In genomic region chr13:25738342-25738771, GRCh38 we compare ENCODE assay signal across 11 cellular contexts.
DNase-seq lines count a peak whose midpoint lies in the region; ATAC-seq, FAIRE-seq and TF ChIP-seq lines count a peak whose summit lies in the region.
"Had no signal": no experiment of that assay in that cellular context is flagged by ENCODE, and none has a peak within 500 bp of the region (broad histone marks: within the 10 kb centered on the region; RNA-seq: fewer than 3 reads in every experiment).

No MANE protein-coding gene starts in this region.

- H3K4me3 Mint-ChIP-seq in effector memory CD8-positive, alpha-beta T cell, result peak overlapping the region; percentile 2 to 37
- H3K4me3 Mint-ChIP-seq: neural progenitor cell had no signal

- TF ChIP-seq EP300 in stomach (IDR thresholded peaks at IDR 0.05), result no peak

- no peaks in the 10 kb centered on the region for H3K36me3 Mint-ChIP-seq in activated naive CD4-positive, alpha-beta T cell treated with anti-CD3 and anti-CD28 coated beads, Interleukin-2, amount 50 U/mL, for 72 hours
- no peaks in the 10 kb centered on the region for H3K36me3 Mint-ChIP-seq in effector memory CD8-positive, alpha-beta T cell (ENCODE audit: insufficient read depth)
- H3K36me3 Mint-ChIP-seq: neural progenitor cell had no signal

- H3K36me3 ChIP-seq in stomach, result no peaks in the 10 kb centered on the region
- H3K36me3 ChIP-seq: neural progenitor cell had no signal

- no peak for DNase-seq in activated naive CD4-positive, alpha-beta T cell treated with anti-CD3 and anti-CD28 coated beads, Interleukin-2, amount 50 U/mL, for 72 hours (ENCODE audit: low spot score in 2 of 2)
- no peak for DNase-seq in activated naive CD4-positive, alpha-beta T cell treated with Interleukin-2 at 50 U/mL for 16 hours
- peak; percentile 1 for DNase-seq in NCI-H69 (lab: John Stamatoyannopoulos, UW)
- peak in 2 of 3 experiments; percentile 1 to 2 for DNase-seq in effector memory CD8-positive, alpha-beta T cell
- peak; percentile 37 for DNase-seq in stomach
- DNase-seq in activated CD8-positive, alpha-beta memory T cell treated with anti-CD3 and anti-CD28 coated beads, Interleukin-2, amount 50 U/mL, for 48 hours, result no peak
- no peak for DNase-seq in HTR-8/SVneo (ENCODE audit: insufficient read length, low spot score)
- DNase-seq: activated CD4-positive, alpha-beta T cell treated with anti-CD3 and anti-CD28 coated beads for 4 hours had no signal

- no peak for ATAC-seq in activated naive CD4-positive, alpha-beta T cell treated with anti-CD3 and anti-CD28 coated beads, Interleukin-2, amount 50 U/mL, for 72 hours
- ATAC-seq in effector memory CD8-positive, alpha-beta T cell (replicated peaks), result peak; percentile 72
- ATAC-seq in HG03432 (IDR thresholded peaks at IDR 0.05; ENCODE audit: unreplicated experiment), result no peak

- H3K27me3 Mint-ChIP-seq in effector memory CD8-positive, alpha-beta T cell, result no peaks in the 10 kb centered on the region

- TF ChIP-seq CTCF in stomach (IDR thresholded peaks at IDR 0.05), result no peak

- 56 to 71% (median 61%) methylated on average over 1 of the region's 1 CpG for WGBS in stomach, 5 donors

- H3K4me1 ChIP-seq in stomach, result peaks cover 8 to 17% (median 12%) of the 10 kb centered on the region in 4 donors

- H3K4me3 ChIP-seq in stomach, result no peak overlapping the region
- H3K4me3 ChIP-seq: neural progenitor cell had no signal

- no peaks in the 10 kb centered on the region for H3K27me3 ChIP-seq in stomach
- H3K27me3 ChIP-seq: neural progenitor cell had no signal

- FAIRE-seq in HTR-8/SVneo (lab: Jason Lieb, UNC), result no peak

- no peak for TF ChIP-seq POLR2A in stomach (IDR thresholded peaks at IDR 0.05)

- H3K27ac ChIP-seq in stomach, result peak overlapping the region in 1 of 5 donors; percentile 70
- H3K27ac ChIP-seq: C4-2B, neural progenitor cell had no signal

- H3K27ac Mint-ChIP-seq in activated naive CD4-positive, alpha-beta T cell treated with anti-CD3 and anti-CD28 coated beads, Interleukin-2, amount 50 U/mL, for 72 hours, result peak overlapping the region; percentile 17 to 28
- H3K27ac Mint-ChIP-seq in effector memory CD8-positive, alpha-beta T cell, result peak overlapping the region in 1 of 2 donors; percentile 86
- H3K27ac Mint-ChIP-seq: neural progenitor cell had no signal

- H3K9me3 ChIP-seq in stomach, result no peaks in the 10 kb centered on the region

- intact Hi-C loops in stomach (cut with DNase I; ENCODE audit: low total_unique reads), result no loop called here

- peaks cover 5 to 8% of the 10 kb centered on the region in 2 donors for H3K4me1 Mint-ChIP-seq in effector memory CD8-positive, alpha-beta T cell (ENCODE audit: low read depth in 2 of 2)

- H3K9me3 Mint-ChIP-seq in activated naive CD4-positive, alpha-beta T cell treated with anti-CD3 and anti-CD28 coated beads, Interleukin-2, amount 50 U/mL, for 72 hours, result no peaks in the 10 kb centered on the region
- H3K9me3 Mint-ChIP-seq in effector memory CD8-positive, alpha-beta T cell, result no peaks in the 10 kb centered on the region
- H3K9me3 Mint-ChIP-seq: neural progenitor cell had no signal

Comparison
In these comparisons a context has a peak if more than half of its experiments do, and no peak if none do; other contexts are left out.
1. DNase-seq: peak in NCI-H69 (single experiment), effector memory CD8-positive, alpha-beta T cell (2 of 3) and stomach (single experiment); none in activated naive CD4-positive, alpha-beta T cell treated with anti-CD3 and anti-CD28 coated beads, Interleukin-2, amount 50 U/mL, for 72 hours (0 of 2), activated naive CD4-positive, alpha-beta T cell treated with Interleukin-2 at 50 U/mL for 16 hours (single experiment), activated CD8-positive, alpha-beta memory T cell treated with anti-CD3 and anti-CD28 coated beads, Interleukin-2, amount 50 U/mL, for 48 hours (single experiment) and HTR-8/SVneo (single experiment).